20 cellular contexts compared by ENCODE assay signal in the genomic region with DNA sequence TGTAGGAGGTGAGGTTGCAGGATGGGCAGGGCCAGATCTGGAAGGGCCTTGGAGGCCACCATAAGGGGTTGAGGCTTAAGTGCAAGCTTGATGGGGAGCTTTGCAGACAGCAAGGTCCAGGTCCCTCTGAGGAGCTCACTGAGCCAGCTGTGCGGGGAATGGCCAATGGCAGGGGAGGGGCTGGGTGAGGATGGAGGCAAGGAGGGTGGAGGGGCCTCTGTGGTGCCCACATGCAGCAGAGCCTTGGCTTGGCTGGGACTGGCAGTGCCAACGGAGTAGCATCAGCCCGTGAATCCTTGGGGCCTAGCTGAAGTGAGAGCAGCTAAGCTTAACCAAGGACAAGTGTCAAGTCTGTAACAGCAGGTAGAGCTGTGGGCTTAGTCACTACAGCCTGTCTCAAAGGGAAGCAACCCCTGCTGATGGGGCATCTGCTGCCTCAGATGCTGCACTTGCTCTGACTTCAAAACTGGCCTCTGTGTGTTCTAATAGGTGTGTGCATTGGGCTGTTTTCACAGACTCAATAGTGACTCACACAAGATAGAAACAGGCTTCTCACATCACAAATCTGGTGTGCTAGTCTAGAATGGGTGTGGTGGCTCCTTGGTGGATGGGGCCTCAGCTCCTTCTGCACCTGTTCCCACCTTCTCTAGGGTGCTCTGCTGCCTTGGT. TPM values are rescaled to one million over a fixed set of nuclear protein-coding genes. Genes with fewer than 3 reads are reported as not detected.
A peak's percentile ranks its signal among the peaks of the same experiment; 100 is the strongest.
DNase-seq lines count a peak whose midpoint lies in the region; ATAC-seq lines count a peak whose summit lies in the region.
"Had no signal": no experiment of that assay in that cellular context is flagged by ENCODE, and none has a peak within 500 bp of the region (broad histone marks: within the 10 kb centered on the region; RNA-seq: fewer than 3 reads in every experiment).

No MANE protein-coding gene starts in this region.

- no peaks in the 10 kb centered on the region for H3K79me1 ChIP-seq in neuronal stem cell (ENCODE audit: low read depth, low read length)

- H3K27me3 ChIP-seq in neuronal stem cell (ENCODE audit: control insufficient read depth in 3 of 3, insufficient read depth in 3 of 3, low read depth in 1 of 3, low read length in 3 of 3), result no peaks in the 10 kb centered on the region
- H3K27me3 ChIP-seq: BLaER1, MG63 had no signal

- no peak overlapping the region for H4K8ac ChIP-seq in neuronal stem cell (ENCODE audit: low read depth, low read length)

- H3K9me3 ChIP-seq in neuronal stem cell (replicated peaks in 1 of 2; ENCODE audit: control insufficient read depth in 2 of 2, insufficient read depth in 1 of 2, low read depth in 1 of 2, low read length in 2 of 2), result peaks cover 0 to 5% of the 10 kb centered on the region in 2 donors
- H3K9me3 ChIP-seq: HAP-1, MG63 had no signal

- DNase-seq in DMS 273 treated with DMSO at 0.1 percent for 48 hours (lab: John Stamatoyannopoulos, UW) (peak; percentile 30), M059J (ENCODE audit: low read depth) (peak; percentile 8), cerebellar nuclear complex (lab: John Stamatoyannopoulos, UW) (peak; percentile 64 to 71), neuronal stem cell (ENCODE audit: low spot score) (no peak)
- DNase-seq in activated CD4-positive, CD25-positive, alpha-beta regulatory T cell treated with anti-CD3 and anti-CD28 coated beads, Interleukin-2, amount 50 U/mL, for 72 hours, result no peak
- DNase-seq: Calu3; CD8-positive, alpha-beta T cell; DMS79; Karpas-422; MG63; NCI-H1048; NCI-H1436; NCI-H1930; NCI-H748 treated with DMSO at 0.1 percent for 48 hours; NK-92 treated with Interleukin-12 subunit alpha and Interleukin-12 subunit beta, amount 100 ng/mL, for 24 hours; Right ventricle myocardium superior had no signal

- no peak overlapping the region for H3K4me2 ChIP-seq in neuronal stem cell (ENCODE audit: insufficient read depth, low read length, poor library complexity, severe bottlenecking)
- H3K4me2 ChIP-seq: BLaER1 had no signal

- H3K23ac ChIP-seq in neuronal stem cell (ENCODE audit: low read depth, low read length, poor library complexity), result peak overlapping the region; percentile 18

- H2BK12ac ChIP-seq in neuronal stem cell (ENCODE audit: low read length), result no peak overlapping the region

- H3K4me3 ChIP-seq in neuronal stem cell (ENCODE audit: low read length in 2 of 2), result peak overlapping the region in 1 of 2 donors; percentile 33
- H3K4me3 ChIP-seq: BLaER1, HAP-1, MG63 had no signal

- H3K4ac ChIP-seq in neuronal stem cell (ENCODE audit: low read length), result no peak overlapping the region

- H3K14ac ChIP-seq in neuronal stem cell (ENCODE audit: low read length), result no peak overlapping the region

- ATAC-seq in HG03571 (IDR thresholded peaks at IDR 0.05; ENCODE audit: unreplicated experiment), result no peak
- ATAC-seq in HG03457 (IDR thresholded peaks at IDR 0.05; ENCODE audit: unreplicated experiment), result no peak
- ATAC-seq: CD8-positive, alpha-beta T cell had no signal

- H4K91ac ChIP-seq in neuronal stem cell (ENCODE audit: low read depth, low read length, poor library complexity), result no peak overlapping the region

- no peak overlapping the region for H2AK5ac ChIP-seq in neuronal stem cell (ENCODE audit: low read depth, low read length)

- no peak overlapping the region for H2BK15ac ChIP-seq in neuronal stem cell (ENCODE audit: low read length)

- H3K9ac ChIP-seq in neuronal stem cell (ENCODE audit: low read depth, low read length, poor library complexity), result no peak overlapping the region
- H3K9ac ChIP-seq: BLaER1 had no signal

- H3K18ac ChIP-seq in neuronal stem cell (ENCODE audit: low read length), result no peak overlapping the region

- peaks cover 0 to 7% of the 10 kb centered on the region in 2 donors for H3K36me3 ChIP-seq in neuronal stem cell (replicated peaks in 1 of 2; ENCODE audit: control insufficient read depth in 2 of 2, insufficient read depth in 2 of 2, low read length in 2 of 2)
- H3K36me3 ChIP-seq: HAP-1, MG63 had no signal

- H2BK120ac ChIP-seq in neuronal stem cell (ENCODE audit: low read depth, low read length), result no peak overlapping the region

- H2AFZ ChIP-seq in neuronal stem cell (ENCODE audit: low read length), result no peak overlapping the region

- WGBS in neuronal stem cell (ENCODE audit: extremely low coverage in 2 of 2, insufficient read length in 2 of 2, insufficient replicate concordance in 1 of 2), 2 donors, result no CpG with 5 or more reads among the region's 3 CpGs

- no peak overlapping the region for H3K27ac ChIP-seq in neuronal stem cell (replicated peaks; ENCODE audit: low read length)
- H3K27ac ChIP-seq: BLaER1 had no signal

- peaks cover 0 to 2% of the 10 kb centered on the region in 2 donors for H3K4me1 ChIP-seq in neuronal stem cell (ENCODE audit: control insufficient read depth in 2 of 2, insufficient read depth in 1 of 2, low read depth in 1 of 2, low read length in 2 of 2)
- H3K4me1 ChIP-seq: HAP-1 had no signal

- no peak overlapping the region for H2BK5ac ChIP-seq in neuronal stem cell (ENCODE audit: low read length)

RNA-seq across cellular contexts. Expression of a gene that starts 16.3 kb away (rescaled TPM):
- 0.76 and 0.81 TPM in 2 replicates for total RNA-seq in M059J (2014; rRNA removed; shearing (Covaris generic))
- 18.8 TPM for polyA plus RNA-seq in neuronal stem cell (2013, experiment 1 of 2)
- 18.5 TPM for polyA plus RNA-seq in neuronal stem cell (2013, experiment 2 of 2)

RNA-seq across cellular contexts. Expression of a gene that starts 27.4 kb away (rescaled TPM):
- 4.4 and 14.2 TPM in 2 replicates for total RNA-seq in M059J (2014; rRNA removed; shearing (Covaris generic))
- 31.8 TPM for polyA plus RNA-seq in neuronal stem cell (2013, experiment 1 of 2)
- 30.2 TPM for polyA plus RNA-seq in neuronal stem cell (2013, experiment 2 of 2)

Comparison
In these comparisons a context has a peak if more than half of its experiments do, and no peak if none do; other contexts are left out.
1. DNase-seq: peak in DMS 273 treated with DMSO at 0.1 percent for 48 hours (single experiment), M059J (single experiment) and cerebellar nuclear complex (2 of 2); none in neuronal stem cell (single experiment) and activated CD4-positive, CD25-positive, alpha-beta regulatory T cell treated with anti-CD3 and anti-CD28 coated beads, Interleukin-2, amount 50 U/mL, for 72 hours (single experiment).